In the genomic region with DNA sequence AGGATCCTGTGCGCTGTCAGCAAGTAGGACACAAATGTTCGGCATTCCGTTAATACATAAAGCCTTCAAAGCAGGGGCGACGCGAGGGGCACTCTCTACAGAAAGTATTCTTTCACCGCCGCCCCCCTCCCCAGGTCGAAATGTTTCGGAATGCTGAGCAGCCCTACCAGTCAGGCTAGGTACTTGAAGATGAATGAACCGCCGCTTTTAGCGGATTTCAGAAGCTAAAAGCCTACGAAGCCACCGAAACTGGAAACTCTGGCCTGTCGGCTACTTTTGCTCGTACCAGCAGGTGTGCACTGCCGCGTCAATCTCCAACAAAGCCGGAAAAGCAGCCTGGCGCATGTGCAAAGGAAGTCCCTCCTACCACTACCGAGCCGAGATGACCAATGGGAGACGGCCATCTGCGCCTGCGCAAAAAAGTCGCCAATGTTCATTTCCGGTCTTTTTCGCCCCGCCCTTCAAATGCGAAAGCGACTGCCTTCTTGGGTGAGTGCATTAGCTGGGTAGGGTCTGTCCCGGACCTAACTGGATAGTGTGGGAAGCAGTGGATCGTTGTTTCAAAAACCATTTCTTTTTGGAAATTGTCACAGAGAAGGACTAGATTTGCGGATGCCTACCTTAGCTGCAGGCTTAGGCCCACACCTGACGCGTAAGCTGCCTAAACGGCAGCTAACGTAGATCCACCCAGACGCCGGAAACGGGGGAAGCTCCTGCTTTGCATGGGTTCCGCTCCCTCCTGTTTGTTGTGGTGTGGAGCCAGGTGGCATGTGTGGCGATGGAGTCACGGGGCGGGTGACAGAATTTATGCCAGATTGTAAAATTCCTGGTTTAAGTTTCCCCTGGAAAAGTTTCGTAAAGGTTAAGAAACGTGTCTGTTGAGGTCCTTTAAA, we compare ENCODE assay signal across 8 cellular contexts. TPM values are rescaled to one million over a fixed set of nuclear protein-coding genes. Genes with fewer than 3 reads are reported as not detected.
DNase-seq lines count a peak whose midpoint lies in the region; ATAC-seq and TF ChIP-seq lines count a peak whose summit lies in the region.

TSS of gene WDR5B (minus strand) at position 301 of the 893 bp plus-strand sequence. CDS start 534 bp downstream, outside the sequence.

- no peaks in the 10 kb centered on the region for H3K27me3 ChIP-seq in GM06990 (replicated peaks; ENCODE audit: control insufficient read depth, insufficient read depth, low read length)
- no peaks in the 10 kb centered on the region for H3K27me3 ChIP-seq in NT2/D1 (ENCODE audit: insufficient read depth, insufficient read length)

- H3K36me3 ChIP-seq in GM06990 (ENCODE audit: control insufficient read depth, insufficient read depth, low read length) (no peaks in the 10 kb centered on the region), NT2/D1 (ENCODE audit: insufficient read depth, insufficient read length, low read length) (peaks cover 35% of the 10 kb centered on the region)

- H3K4me1 ChIP-seq in NT2/D1 (ENCODE audit: insufficient read depth, insufficient read length): no peaks in the 10 kb centered on the region

- CTCF ChIA-PET in HEK293T (lab: Yijun Ruan, JAX): interaction anchor here (0.9 to 1.5 kb wide), 3 partner anchors 23 to 42 kb away, joined by 3 to 5 read pairs (median 3); partner anchors contain the start of gene FAM162A

- intact Hi-C loops in Right ventricle myocardium inferior (cut with DNase I) (no loop called here), posterior cingulate gyrus (cut with DNase I) (loop anchor here (5.0 kb wide), 2 partner anchors 34 to 96 kb away; partner anchors contain the start of genes FAM162A, KPNA1 and MIX23)

- peak; percentile 97 for ATAC-seq in Right ventricle myocardium inferior

- no peak for TF ChIP-seq CTCF in GM06990 (IDR thresholded peaks at IDR 0.05; ENCODE audit: insufficient read depth, low read length, poor library complexity, severe bottlenecking)

- no peaks in the 10 kb centered on the region for H3K9me3 ChIP-seq in NT2/D1 (ENCODE audit: insufficient read depth, low read length)

- POLR2A ChIA-PET in HEK293T (lab: Yijun Ruan, JAX): interaction anchor here (0.6 to 2.7 kb wide), 22 partner anchors 8 to 380 kb away, joined by 3 to 34 read pairs (median 3); partner anchors contain the start of genes DTX3L, FAM162A, KPNA1 and MIX23

- peak; percentile 92 for DNase-seq in GM06990 (ENCODE audit: extremely low read depth, insufficient read length)
- peak; percentile 98 for DNase-seq in HEK293T (ENCODE audit: extremely low spot score)
- DNase-seq in NT2/D1 (ENCODE audit: low read depth, low spot score): peak; percentile 96
- DNase-seq in activated naive CD4-positive, alpha-beta T cell treated with anti-CD3 and anti-CD28 coated beads, Interleukin-2, amount 50 U/mL, for 16 hours: peak; percentile 96
- DNase-seq in Right ventricle myocardium inferior (ENCODE audit: missing footprints): peak; percentile 96
- DNase-seq in posterior cingulate gyrus: peak; percentile 95 to 99 (median 98)
- peak; percentile 99 for DNase-seq in ureter (ENCODE audit: low spot score)
- no peak for DNase-seq in NCI-H345 (lab: John Stamatoyannopoulos, UW)

- peak within 1 kb of the TSS; percentile 87 for H3K9ac ChIP-seq in NT2/D1 (ENCODE audit: insufficient read length, low read depth)

- H3K4me3 ChIP-seq in GM06990 (replicated peaks; ENCODE audit: low read depth, low read length) (peak within 1 kb of the TSS; percentile 71), NT2/D1 (ENCODE audit: insufficient read length, low read depth) (peak within 1 kb of the TSS; percentile 81)

TF ChIP-seq in HEK293T, 16 proteins besides CTCF, POLR2A, EP300 and RAD21:
- TF ChIP-seq LEF1 (IDR thresholded peaks at IDR 0.05; ENCODE audit: borderline replicate concordance) (no peak), FOXM1 (IDR thresholded peaks at IDR 0.05; ENCODE audit: borderline replicate concordance) (no peak), FOXA1 (IDR thresholded peaks at IDR 0.05) (no peak), ARNT (IDR thresholded peaks at IDR 0.05) (no peak), PKNOX1 (IDR thresholded peaks at IDR 0.05) (peak; percentile 95), L3MBTL2 (conservative IDR thresholded peaks at IDR 0.05) (peak; percentile 64), ELF4 (IDR thresholded peaks at IDR 0.05) (peak; percentile 76)
TF ChIP-seq in HEK293T: peak in this region for 3.

RNA-seq across cellular contexts. Expression of gene WDR5B, which starts in this region (rescaled TPM):
- total RNA-seq in Right ventricle myocardium inferior (2.5 TPM), ureter (7.2 TPM)
